In genomic region chr2:180651596-180651995, GRCh38 we compare ENCODE assay signal across 31 cellular contexts.
"Had no signal": no experiment of that assay in that cellular context is flagged by ENCODE, and none has a peak within 500 bp of the region (broad histone marks: within the 10 kb centered on the region; RNA-seq: fewer than 3 reads in every experiment).

No MANE protein-coding gene starts in this region.

- H3K9me3 ChIP-seq: adrenal gland, body of pancreas, breast epithelium had no signal

- H3K27ac ChIP-seq: adrenal gland, body of pancreas, brain microvascular endothelial cell, breast epithelium, WERI-Rb-1 had no signal

- H3K36me3 ChIP-seq: adrenal gland, brain microvascular endothelial cell, breast epithelium, WERI-Rb-1 had no signal

- H3K4me3 ChIP-seq: adrenal gland, body of pancreas, breast epithelium had no signal

- H3K27me3 ChIP-seq: adrenal gland, body of pancreas, brain microvascular endothelial cell, breast epithelium had no signal

- ATAC-seq: activated CD4-positive, alpha-beta T cell treated with anti-CD3 and anti-CD28 coated beads for 36 hours; activated CD4-positive, CD25-positive, alpha-beta regulatory T cell treated with anti-CD3 and anti-CD28 coated beads, Interleukin-2, amount 50 U/mL, for 24 hours; activated CD8-positive, alpha-beta memory T cell treated with anti-CD3 and anti-CD28 coated beads, Interleukin-2, amount 10 ng/mL, durations not matched to agents 7 days and 5 days; activated CD8-positive, alpha-beta T cell treated with anti-CD3 and anti-CD28 coated beads, Interleukin-2, amount 10 ng/mL, durations not matched to agents 7 days and 5 days; body of pancreas; WTC11 had no signal

- DNase-seq: activated CD4-positive, alpha-beta memory T cell treated with anti-CD3 and anti-CD28 coated beads, Interleukin-2, amount 10 ng/mL, durations not matched to agents 7 days and 5 days; activated CD4-positive, alpha-beta T cell treated with anti-CD3 and anti-CD28 coated beads for 1 hour; activated CD4-positive, alpha-beta T cell treated with anti-CD3 and anti-CD28 coated beads for 36 hours; activated CD4-positive, alpha-beta T cell treated with anti-CD3 and anti-CD28 coated beads for 48 hours; activated CD4-positive, alpha-beta T cell treated with anti-CD3 and anti-CD28 coated beads, Interleukin-2, amount 10 ng/mL, durations not matched to agents 7 days and 5 days; activated CD4-positive, alpha-beta T cell treated with anti-CD3 and anti-CD28 coated beads, Interleukin-2, amount 50 U/mL, for 48 hours; activated CD4-positive, CD25-positive, alpha-beta regulatory T cell; activated CD8-positive, alpha-beta memory T cell treated with anti-CD3 and anti-CD28 coated beads for 24 hours; activated CD8-positive, alpha-beta memory T cell treated with anti-CD3 and anti-CD28 coated beads, Interleukin-2, amount 10 ng/mL, durations not matched to agents 7 days and 5 days; activated CD8-positive, alpha-beta memory T cell treated with anti-CD3 and anti-CD28 coated beads, Interleukin-2, amount 50 U/mL, for 48 hours; activated CD8-positive, alpha-beta T cell treated with anti-CD3 and anti-CD28 coated beads, Interleukin-2, amount 10 ng/mL, durations not matched to agents 7 days and 5 days; activated effector memory CD4-positive, alpha-beta T cell treated with Interleukin-2 at 50 U/mL for 16 hours; activated gamma-delta T cell; activated naive CD4-positive, alpha-beta T cell treated with anti-CD3 and anti-CD28 coated beads, Interleukin-2, amount 10 ng/mL, durations not matched to agents 7 days and 5 days; activated naive CD4-positive, alpha-beta T cell treated with Interleukin-2 at 50 U/mL for 16 hours; activated naive CD8-positive, alpha-beta T cell treated with anti-CD3 and anti-CD28 coated beads for 36 hours; activated T-cell treated with anti-CD3 and anti-CD28 coated beads, Interleukin-2, amount 50 U/mL, for 24 hours; activated T-cell treated with anti-CD3 and anti-CD28 coated beads, Interleukin-2, amount 50 U/mL, for 48 hours; adrenal gland; amniotic stem cell; aorta; body of pancreas; brain microvascular endothelial cell; central memory CD4-positive, alpha-beta T cell; T-helper 1 cell; T-helper 2 cell; T-helper 9 cell; WERI-Rb-1 had no signal

- H3K4me1 ChIP-seq: adrenal gland, body of pancreas, breast epithelium had no signal
